ENCODE assay signal across 10 cellular contexts in the genomic region with DNA sequence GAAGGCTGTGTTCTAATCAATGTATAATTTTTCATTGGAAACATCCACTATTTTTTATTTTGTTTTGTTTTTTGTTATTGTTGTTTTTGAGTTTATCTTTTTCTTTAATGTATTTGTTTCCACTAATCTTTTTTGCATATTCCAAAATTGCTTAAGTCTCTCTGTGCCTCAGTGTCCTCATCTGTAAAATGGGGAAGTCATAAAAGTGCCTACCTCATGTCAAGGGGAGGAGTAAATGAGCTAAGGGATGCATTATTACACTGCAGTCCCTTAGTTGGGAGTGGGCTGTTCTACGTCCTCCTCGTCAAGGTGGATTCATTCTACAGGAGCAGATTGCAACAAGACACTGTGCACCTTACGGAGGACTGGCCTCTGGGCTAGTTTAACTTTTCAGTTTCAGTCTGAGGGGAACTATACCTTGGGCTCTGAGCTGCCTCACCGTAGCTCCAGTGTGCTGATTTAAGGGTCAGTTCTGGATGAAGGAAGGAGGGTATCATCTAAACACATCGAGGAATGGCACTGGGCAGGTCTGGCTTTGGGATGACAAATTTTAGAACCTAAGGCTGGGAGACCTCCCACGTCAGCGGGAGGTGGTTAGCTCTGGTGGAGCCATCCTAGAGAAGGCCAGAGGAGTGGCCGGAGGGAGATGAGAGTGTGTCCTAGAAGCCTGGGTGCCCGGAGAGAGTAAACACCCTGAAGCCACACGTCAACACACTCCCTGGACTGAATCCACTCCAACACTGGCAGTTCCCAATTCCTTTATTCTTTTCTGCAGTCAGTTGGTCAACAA. TPM values are rescaled to one million over a fixed set of nuclear protein-coding genes. Genes with fewer than 3 reads are reported as not detected.
A peak's percentile ranks its signal among the peaks of the same experiment; 100 is the strongest.
DNase-seq lines count a peak whose midpoint lies in the region; ATAC-seq, FAIRE-seq and TF ChIP-seq lines count a peak whose summit lies in the region.
"Had no signal": no experiment of that assay in that cellular context is flagged by ENCODE, and none has a peak within 500 bp of the region (broad histone marks: within the 10 kb centered on the region; RNA-seq: fewer than 3 reads in every experiment).

No MANE protein-coding gene starts in this region.

- CTCF ChIA-PET in IMR-90 (lab: Yijun Ruan, JAX): interaction anchor here (0.6 kb wide), 1 partner anchor 429 kb away, joined by 3 read pairs; no protein-coding TSS in a partner anchor

- H3K23me2 ChIP-seq in H9 (ENCODE audit: insufficient read length, low read depth, low read length, poor library complexity, severe bottlenecking): no peaks in the 10 kb centered on the region

- H3K36me3 Mint-ChIP-seq in astrocyte (ENCODE audit: low read depth, unreplicated experiment) (peaks cover 2% of the 10 kb centered on the region), osteocyte (ENCODE audit: unreplicated experiment) (no peaks in the 10 kb centered on the region), H9 (ENCODE audit: insufficient read depth in 1 of 3, low read depth in 3 of 3) (no peaks in the 10 kb centered on the region)

- BruUV-seq in IMR-90 (replicated peaks; lab: Mats Ljungman, UMichigan): no TSS peak

- ATAC-seq in IMR-90 (ENCODE audit: low read depth): no peak
- ATAC-seq in HG02763 (IDR thresholded peaks at IDR 0.05; ENCODE audit: unreplicated experiment): no peak
- no peak for ATAC-seq in GM19395 (IDR thresholded peaks at IDR 0.05; ENCODE audit: unreplicated experiment)
- no peak for ATAC-seq in GM21825 (IDR thresholded peaks at IDR 0.05; ENCODE audit: unreplicated experiment)

- H3K4me1 Mint-ChIP-seq in astrocyte (ENCODE audit: low read depth, unreplicated experiment): peaks cover 38% of the 10 kb centered on the region
- H3K4me1 Mint-ChIP-seq in osteocyte (ENCODE audit: unreplicated experiment): peaks cover 48% of the 10 kb centered on the region
- H3K4me1 Mint-ChIP-seq in H9: peaks cover 37 to 43% of the 10 kb centered on the region in 2 experiments

- H3K4me1 ChIP-seq in IMR-90 (ENCODE audit: control insufficient read depth, insufficient read depth, low read length) (peaks cover 21% of the 10 kb centered on the region), astrocyte (ENCODE audit: insufficient read depth, low read length) (peaks cover 38% of the 10 kb centered on the region), H9 (ENCODE audit: insufficient read depth, low read length) (peaks cover 5% of the 10 kb centered on the region; the same call in 1 of the 2 replicates)

- H3K14ac ChIP-seq in IMR-90 (replicated peaks; ENCODE audit: low read depth, low read length) (no peak overlapping the region), H9 (ENCODE audit: insufficient read depth, low read length) (no peak overlapping the region)

- H3K27ac ChIP-seq in C4-2B (peak overlapping the region; percentile 4; the same call in 1 of the 2 replicates), IMR-90 (ENCODE audit: insufficient read depth, low read length) (no peak overlapping the region), astrocyte (ENCODE audit: low read depth, low read length) (no peak overlapping the region), H9 (ENCODE audit: insufficient read length, low read depth, low read length) (no peak overlapping the region)

- H2AFZ ChIP-seq in IMR-90 (replicated peaks; ENCODE audit: low read length, poor library complexity): no peak overlapping the region
- H2AFZ ChIP-seq in astrocyte (ENCODE audit: low read depth, low read length): no peak overlapping the region
- H2AFZ ChIP-seq in H9 (ENCODE audit: low read length): no peak overlapping the region

- peaks cover 4% of the 10 kb centered on the region for H3K79me2 ChIP-seq in astrocyte (ENCODE audit: insufficient read depth, low read length)
- H3K79me2 ChIP-seq in H9 (ENCODE audit: insufficient read depth, low read length): no peaks in the 10 kb centered on the region

- dilution Hi-C loops in IMR-90 (cut with HindIII; ENCODE audit: low sequenced_read_pairs, unreplicated experiment): no loop called here

- H3K9ac ChIP-seq in IMR-90 (ENCODE audit: low read depth, low read length) (no peak overlapping the region), astrocyte (ENCODE audit: low read length) (peak overlapping the region; percentile 58), H9 (ENCODE audit: extremely low read depth, insufficient read length, low read length) (no peak overlapping the region)

- no peak overlapping the region for H3K18ac ChIP-seq in IMR-90 (ENCODE audit: low read depth, low read length)
- no peak overlapping the region for H3K18ac ChIP-seq in H9 (ENCODE audit: insufficient read length, low read depth, low read length)

- H3K56ac ChIP-seq in IMR-90 (ENCODE audit: extremely low read depth, insufficient read depth, low read length): no peak overlapping the region
- H3K56ac ChIP-seq in H9 (ENCODE audit: insufficient read length, low read depth, low read length): no peak overlapping the region

- no peak overlapping the region for H2BK120ac ChIP-seq in IMR-90 (ENCODE audit: low read depth, low read length)
- H2BK120ac ChIP-seq in H9 (ENCODE audit: low read depth, low read length, poor library complexity, severe bottlenecking): no peak overlapping the region

- TF ChIP-seq RAD21 in IMR-90 (IDR thresholded peaks at IDR 0.05; ENCODE audit: low read length): no peak

- H3K27me3 Mint-ChIP-seq in astrocyte (ENCODE audit: low read depth, unreplicated experiment): no peaks in the 10 kb centered on the region
- H3K27me3 Mint-ChIP-seq in osteocyte (ENCODE audit: unreplicated experiment): no peaks in the 10 kb centered on the region
- no peaks in the 10 kb centered on the region for H3K27me3 Mint-ChIP-seq in H9 (ENCODE audit: low read depth)

- no peak overlapping the region for H3K4me2 ChIP-seq in IMR-90 (ENCODE audit: low read depth, low read length)
- peak overlapping the region; percentile 83 for H3K4me2 ChIP-seq in astrocyte (ENCODE audit: low read length)
- H3K4me2 ChIP-seq in H9 (ENCODE audit: insufficient read depth, insufficient read length, low read length): no peak overlapping the region

- no peak overlapping the region for H2BK5ac ChIP-seq in IMR-90 (ENCODE audit: low read depth, low read length, poor library complexity, severe bottlenecking)
- H2BK5ac ChIP-seq in H9 (ENCODE audit: insufficient read length, low read length): no peak overlapping the region

- H3K9me3 ChIP-seq in IMR-90 (ENCODE audit: control insufficient read depth, insufficient read depth, low read length): no peaks in the 10 kb centered on the region
- H3K9me3 ChIP-seq in astrocyte (ENCODE audit: insufficient read depth, low read depth, low read length): no peaks in the 10 kb centered on the region
- no peaks in the 10 kb centered on the region for H3K9me3 ChIP-seq in H9 (ENCODE audit: control insufficient read depth, low read depth, low read length)
- H3K9me3 ChIP-seq: body of pancreas had no signal

- H4K91ac ChIP-seq in IMR-90 (ENCODE audit: insufficient read depth, low read depth, low read length): no peak overlapping the region
- no peak overlapping the region for H4K91ac ChIP-seq in H9 (ENCODE audit: insufficient read length, low read depth, low read length)

- FAIRE-seq in astrocyte (lab: Jason Lieb, UNC): no peak
- FAIRE-seq: endometrium had no signal

- H3K23ac ChIP-seq in IMR-90 (ENCODE audit: low read depth, low read length) (no peak overlapping the region), H9 (ENCODE audit: insufficient read length, low read depth, low read length) (no peak overlapping the region)

- 84% methylated on average over 5 of the region's 10 CpGs; no CpG with 5 or more reads in 1 of the 2 experiments for WGBS in IMR-90 (ENCODE audit: extremely low coverage in 2 of 2, insufficient read length in 1 of 2), 2 experiments
- WGBS in H9 (ENCODE audit: extremely low coverage, insufficient read length, low lambda C conversion rate): no CpG with 5 or more reads among the region's 10 CpGs

- H3K79me1 ChIP-seq in IMR-90 (ENCODE audit: low read depth in 1 of 2, low read length in 2 of 2) (peaks cover 10 to 44% of the 10 kb centered on the region in 2 experiments), H9 (ENCODE audit: insufficient read depth, low read depth, low read length, poor library complexity, severe bottlenecking) (no peaks in the 10 kb centered on the region)

- DNase-seq in IMR-90: no peak
- no peak for DNase-seq in astrocyte (ENCODE audit: low read depth)
- peak; percentile 60 for DNase-seq in osteocyte (ENCODE audit: extremely low spot score, unreplicated experiment)
- DNase-seq in H9: no peak

- H2BK15ac ChIP-seq in IMR-90 (ENCODE audit: low read depth, low read length) (no peak overlapping the region), H9 (ENCODE audit: low read depth, low read length) (no peak overlapping the region)

- in situ Hi-C loops in IMR-90 (cut with MboI; ENCODE audit: low sequenced_read_pairs): loop anchor here (10.0 kb wide), 1 partner anchor 381 kb away; no protein-coding TSS in a partner anchor

- H2AK5ac ChIP-seq in IMR-90 (ENCODE audit: low read depth, low read length) (0 out of 2 replicates have a peak overlapping the region, but pooled peaks have one; percentile 24), H9 (ENCODE audit: insufficient read length, low read length) (no peak overlapping the region)

- no peak overlapping the region for H2BK20ac ChIP-seq in IMR-90 (ENCODE audit: low read depth, low read length)
- H2BK20ac ChIP-seq in H9 (ENCODE audit: low read depth, low read length, poor library complexity, severe bottlenecking): no peak overlapping the region

- H4K8ac ChIP-seq in IMR-90 (ENCODE audit: low read depth in 2 of 2, low read length in 2 of 2): peak overlapping the region in 1 of 2 experiments; percentile 63; a peak in 1 of 4 replicates
- no peak overlapping the region for H4K8ac ChIP-seq in H9 (replicated peaks; ENCODE audit: insufficient read length, low read depth, low read length)

- H3K27ac Mint-ChIP-seq in astrocyte (ENCODE audit: unreplicated experiment) (no peak overlapping the region), osteocyte (ENCODE audit: unreplicated experiment) (no peak overlapping the region), H9 (no peak overlapping the region; a peak in 1 of 7 replicates)

- peaks cover 21% of the 10 kb centered on the region for H3K9me1 ChIP-seq in IMR-90 (ENCODE audit: insufficient read depth, low read length)

- H3K4me3 Mint-ChIP-seq in astrocyte (ENCODE audit: unreplicated experiment): no peak overlapping the region
- H3K4me3 Mint-ChIP-seq in osteocyte (ENCODE audit: unreplicated experiment): no peak overlapping the region
- H3K4me3 Mint-ChIP-seq in H9: no peak overlapping the region; a peak in 2 of 5 replicates

- no peak overlapping the region for H2BK12ac ChIP-seq in H9 (ENCODE audit: insufficient read length, low read depth, low read length)

- H3K36me3 ChIP-seq in IMR-90 (ENCODE audit: control insufficient read depth, insufficient read depth, low read length): no peaks in the 10 kb centered on the region
- H3K36me3 ChIP-seq in astrocyte (ENCODE audit: insufficient read depth, low read length): no peaks in the 10 kb centered on the region

- no peaks in the 10 kb centered on the region for H4K20me1 ChIP-seq in IMR-90 (ENCODE audit: insufficient read depth, low read length)
- H4K20me1 ChIP-seq in astrocyte (ENCODE audit: insufficient read depth, low read length): no peaks in the 10 kb centered on the region
- H4K20me1 ChIP-seq in H9 (ENCODE audit: control insufficient read depth, insufficient read depth, insufficient read length): no peaks in the 10 kb centered on the region

- H3T11ph ChIP-seq in H9 (ENCODE audit: low read length): no peak overlapping the region

- no peaks in the 10 kb centered on the region for H3K9me3 Mint-ChIP-seq in astrocyte (ENCODE audit: unreplicated experiment)
- H3K9me3 Mint-ChIP-seq in osteocyte (ENCODE audit: unreplicated experiment): no peaks in the 10 kb centered on the region
- no peaks in the 10 kb centered on the region for H3K9me3 Mint-ChIP-seq in H9

- H3K4me3 ChIP-seq in IMR-90 (ENCODE audit: insufficient read depth, low read depth, low read length) (no peak overlapping the region), astrocyte (ENCODE audit: insufficient read depth, low read depth, low read length) (no peak overlapping the region)
- H3K4me3 ChIP-seq: body of pancreas had no signal

- POLR2A ChIA-PET in IMR-90 (lab: Charles Lee; ENCODE audit: unreplicated experiment): no interaction called here

- no peak for TF ChIP-seq POLR2A in IMR-90 (IDR thresholded peaks at IDR 0.05; ENCODE audit: low read depth, low read length)

- no peak overlapping the region; the same call in 1 of the 2 replicates for H3K4ac ChIP-seq in IMR-90 (ENCODE audit: low read depth, low read length)
- H3K4ac ChIP-seq in H9 (ENCODE audit: low read depth, low read length): no peak overlapping the region

- intact Hi-C loops in IMR-90 (cut with micrococcal nuclease): loop anchor here (2.0 kb wide), 1 partner anchor 65 kb away; a partner anchor contains a TSS

- no peak for TF ChIP-seq CTCF in C4-2B (conservative IDR thresholded peaks at IDR 0.05)
- no peak for TF ChIP-seq CTCF in IMR-90 (conservative IDR thresholded peaks at IDR 0.05; ENCODE audit: low read depth, low read length)
- TF ChIP-seq CTCF in astrocyte (IDR thresholded peaks at IDR 0.05; ENCODE audit: insufficient read depth, low read depth, low read length): no peak
- no peak for TF ChIP-seq CTCF in osteocyte (IDR thresholded peaks at IDR 0.05)
- no peak for TF ChIP-seq CTCF in H9 (conservative IDR thresholded peaks at IDR 0.05)

- H3K27me3 ChIP-seq in IMR-90 (ENCODE audit: control insufficient read depth, insufficient read depth, low read length) (no peaks in the 10 kb centered on the region), astrocyte (ENCODE audit: insufficient read depth, low read length) (no peaks in the 10 kb centered on the region), H9 (ENCODE audit: insufficient read depth, low read length) (no peaks in the 10 kb centered on the region)
- H3K27me3 ChIP-seq: body of pancreas had no signal

- H4K5ac ChIP-seq in IMR-90 (ENCODE audit: low read depth, low read length) (no peak overlapping the region), H9 (ENCODE audit: insufficient read length, low read depth, low read length) (no peak overlapping the region)

- peak overlapping the region; percentile 38 for H2AK9ac ChIP-seq in IMR-90 (replicated peaks; ENCODE audit: low read depth, low read length, poor library complexity)

RNA-seq across cellular contexts. Expression of a gene that starts 5.1 kb away (rescaled TPM):
- total RNA-seq in IMR-90 (2012; rRNA removed): 106 and 205 TPM in 2 replicates
- polyA plus RNA-seq in IMR-90 (2012; rRNA removed): 295 and 296 TPM in 2 replicates
- polyA plus RNA-seq in IMR-90 (2012; cell fraction: cytosol; rRNA removed): 198 and 487 TPM in 2 replicates
- 41.4 and 203 TPM in 2 replicates for polyA plus RNA-seq in IMR-90 (2012; cell fraction: nucleus; rRNA removed; ENCODE audit: low replicate concordance)
- total RNA-seq in astrocyte: 279 and 320 TPM in 2 replicates
- total RNA-seq in osteocyte: 181 and 196 TPM in 2 replicates
- 200 and 208 TPM in 2 replicates for total RNA-seq in H9 (2021)
